ENCODE assay signal across 2 cellular contexts in genomic region chr12:96501139-96501741, GRCh38.
TF ChIP-seq lines count a peak whose summit lies in the region.

No MANE protein-coding gene starts in this region.

TF ChIP-seq in K562, 482 proteins besides CTCF, POLR2A, EP300 and RAD21 (continued from another document and continues in another):
- peak; percentile 68; the same call in 1 of the 2 replicates for TF ChIP-seq NFE2L1 (tag; IDR thresholded peaks at IDR 0.05; ENCODE audit: borderline replicate concordance, low read depth)
- TF ChIP-seq RREB1 (CRISPR knock-in tag; IDR thresholded peaks at IDR 0.05): 0 out of 2 replicates have a peak, but pooled peaks have one; percentile 14
- no peak for TF ChIP-seq NKRF (IDR thresholded peaks at IDR 0.05; ENCODE audit: borderline replicate concordance)
- TF ChIP-seq ZBTB17 (CRISPR knock-in tag; IDR thresholded peaks at IDR 0.05): peak; percentile 44; the same call in 1 of the 2 replicates
- peak; percentile 95 for TF ChIP-seq ZNF316 (IDR thresholded peaks at IDR 0.05)
- no peak for TF ChIP-seq MTA1 (IDR thresholded peaks at IDR 0.05; ENCODE audit: borderline replicate concordance)
- TF ChIP-seq ZNF175 (CRISPR knock-in tag; IDR thresholded peaks at IDR 0.05; ENCODE audit: low read depth): peak; percentile 87
- TF ChIP-seq PBX2 (CRISPR knock-in tag; IDR thresholded peaks at IDR 0.05; ENCODE audit: low read depth): no peak
- no peak for TF ChIP-seq PBX2 (tag; conservative IDR thresholded peaks at IDR 0.05; ENCODE audit: low read depth)
- peak; percentile 24; the same call in 1 of the 2 replicates for TF ChIP-seq EHMT2 (IDR thresholded peaks at IDR 0.05)

TF ChIP-seq in liver, 16 proteins besides CTCF, POLR2A, EP300 and RAD21 (continued from another document):
- no peak for TF ChIP-seq SP1 (IDR thresholded peaks at IDR 0.05)
- TF ChIP-seq JUND (IDR thresholded peaks at IDR 0.05): no peak
- no peak for TF ChIP-seq HNF4A (conservative IDR thresholded peaks at IDR 0.05)
- TF ChIP-seq MAX (IDR thresholded peaks at IDR 0.05): no peak
TF ChIP-seq in liver: peak in this region for 1.
